8 cellular contexts compared by ENCODE assay signal in the genomic region with DNA sequence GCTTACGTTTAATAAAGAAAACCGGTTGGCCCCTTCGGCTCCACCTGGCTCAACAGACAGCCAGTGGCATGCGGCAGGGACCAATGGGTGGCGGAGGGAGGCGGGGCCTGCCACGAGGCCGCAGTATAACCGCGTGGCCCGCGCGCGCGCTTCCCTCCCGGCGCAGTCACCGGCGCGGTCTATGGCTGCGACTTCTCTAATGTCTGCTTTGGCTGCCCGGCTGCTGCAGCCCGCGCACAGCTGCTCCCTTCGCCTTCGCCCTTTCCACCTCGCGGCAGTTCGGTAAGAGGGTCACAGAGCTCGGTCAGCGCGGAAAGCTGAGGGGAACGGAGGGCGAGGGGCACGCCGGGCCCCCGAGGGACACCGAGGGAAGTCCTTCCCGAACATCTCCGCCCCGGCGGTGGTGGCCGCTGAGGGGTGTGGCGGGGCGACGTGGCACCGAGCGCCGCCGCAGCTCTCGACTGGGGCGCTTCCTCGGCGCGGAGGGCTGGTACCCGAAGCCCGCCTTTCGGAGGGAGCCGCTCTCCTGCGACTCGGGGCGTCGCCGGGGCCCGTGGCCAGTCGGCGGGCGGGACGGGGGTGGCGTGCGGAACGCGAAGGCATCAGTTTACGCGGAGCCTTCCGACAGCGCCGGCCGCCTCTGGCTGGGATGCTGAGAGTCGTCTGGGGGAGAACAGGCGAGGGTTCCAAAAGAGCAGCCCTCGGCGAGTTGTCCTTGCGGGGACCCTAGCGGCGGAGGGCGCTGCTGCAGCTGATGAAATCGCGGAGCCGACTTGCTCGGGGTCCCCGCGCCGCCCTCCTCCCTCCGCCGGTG. TPM values are rescaled to one million over a fixed set of nuclear protein-coding genes. Genes with fewer than 3 reads are reported as not detected.
A peak's percentile ranks its signal among the peaks of the same experiment; 100 is the strongest.
DNase-seq lines count a peak whose midpoint lies in the region; ATAC-seq and TF ChIP-seq lines count a peak whose summit lies in the region.

MTHFD2 (plus strand) TSS at position 155 of the 814 bp plus-strand sequence; CDS start at position 182, 27 bp downstream.

- H3F3A ChIP-seq in SK-N-SH (replicated peaks; ENCODE audit: insufficient read depth): peaks cover 4% of the 10 kb centered on the region

- H3K9me3 ChIP-seq in SK-N-SH: no peaks in the 10 kb centered on the region
- H3K9me3 ChIP-seq in osteoblast (ENCODE audit: low read depth, low read length): no peaks in the 10 kb centered on the region
- H3K9me3 ChIP-seq in thoracic aorta: no peaks in the 10 kb centered on the region

- peak in 1 of 2 experiments; percentile 18; a peak in 1 of 4 replicates for TF ChIP-seq EP300 in SK-N-SH (IDR thresholded peaks at IDR 0.05; ENCODE audit: borderline replicate concordance in 1 of 2, low read depth in 1 of 2, low read length in 1 of 2)

- 2% methylated on average over 23 of the region's 96 CpGs for WGBS in SK-N-SH (ENCODE audit: low lambda C conversion rate)

- H3K9me2 ChIP-seq in SK-N-SH: no peaks in the 10 kb centered on the region

- H3K4me1 ChIP-seq in SK-N-SH (ENCODE audit: control insufficient read depth in 1 of 2, insufficient read depth in 2 of 2, low read depth in 1 of 2, low read length in 1 of 2): peaks cover 5 to 18% of the 10 kb centered on the region in 2 experiments; a peak in 3 of 4 replicates
- peaks cover 35% of the 10 kb centered on the region for H3K4me1 ChIP-seq in osteoblast (ENCODE audit: insufficient read depth, low read length)
- peaks cover 34 to 39% of the 10 kb centered on the region in 2 donors for H3K4me1 ChIP-seq in thoracic aorta (ENCODE audit: control insufficient read depth in 1 of 2, low read depth in 2 of 2)

- TF ChIP-seq CTCF in GM10266 (IDR thresholded peaks at IDR 0.05; ENCODE audit: control insufficient read depth, insufficient read depth, low read depth, missing control alignments) (peak; percentile 88), SK-N-SH (IDR thresholded peaks at IDR 0.05) (peak; percentile 73), osteoblast (IDR thresholded peaks at IDR 0.05; ENCODE audit: extremely low read depth, low read depth, low read length) (peak; percentile 67), thoracic aorta (IDR thresholded peaks at IDR 0.05) (peak; percentile 95)

- H3K36me3 ChIP-seq in SK-N-SH (replicated peaks in 1 of 2; ENCODE audit: control insufficient read depth in 1 of 2, insufficient read depth in 2 of 2, low read length in 1 of 2) (peaks cover 0 to 12% of the 10 kb centered on the region in 2 experiments), osteoblast (ENCODE audit: insufficient read depth, low read length) (peaks cover 4% of the 10 kb centered on the region), thoracic aorta (no peaks in the 10 kb centered on the region)

- H3K79me2 ChIP-seq in SK-N-SH (ENCODE audit: insufficient read depth) (peaks cover 46% of the 10 kb centered on the region), osteoblast (ENCODE audit: insufficient read depth, low read length) (peaks cover 41% of the 10 kb centered on the region)

- POLR2A ChIA-PET in SK-N-SH (lab: Yijun Ruan, JAX): interaction anchor here (1.0 to 2.8 kb wide), 11 partner anchors 9 to 370 kb away, joined by 3 to 24 read pairs (median 5); partner anchors contain the start of genes MOB1A and STAMBP

- peak; percentile 91 for ATAC-seq in HG02588 (IDR thresholded peaks at IDR 0.05; ENCODE audit: unreplicated experiment)
- peak; percentile 74 for ATAC-seq in thoracic aorta (ENCODE audit: insufficient number of reproducible peaks, low FRiP score, low read depth)

- peak; percentile 95 for DNase-seq in GM10266 (ENCODE audit: extremely low spot score)
- peak; percentile 98 for DNase-seq in NCI-H1048 (lab: John Stamatoyannopoulos, UW)
- DNase-seq in SK-N-SH: peak; percentile 95
- peak; percentile 94 for DNase-seq in activated naive CD4-positive, alpha-beta T cell treated with anti-CD3 and anti-CD28 coated beads, Interleukin-2, amount 50 U/mL, for 16 hours
- DNase-seq in glomerular endothelial cell (ENCODE audit: extremely low read depth, low read depth, low spot score): peak; percentile 89
- DNase-seq in osteoblast (ENCODE audit: insufficient read length, low spot score, missing footprints): peak; percentile 97
- peak; percentile 88 for DNase-seq in thoracic aorta (ENCODE audit: low spot score)

- H3K27me3 ChIP-seq in SK-N-SH (ENCODE audit: insufficient read depth) (no peaks in the 10 kb centered on the region), osteoblast (ENCODE audit: insufficient read depth, low read length) (no peaks in the 10 kb centered on the region), thoracic aorta (replicated peaks; ENCODE audit: insufficient read depth) (no peaks in the 10 kb centered on the region)

- CTCF ChIA-PET in SK-N-SH (lab: Yijun Ruan, JAX): interaction anchor here (0.6 to 2.3 kb wide), 21 partner anchors 9 to 376 kb away, joined by 3 to 9 read pairs (median 3); partner anchors contain the start of genes BOLA3, MOB1A and STAMBP

- peaks cover 45% of the 10 kb centered on the region for H4K20me1 ChIP-seq in SK-N-SH (ENCODE audit: insufficient read depth)
- H4K20me1 ChIP-seq in osteoblast (ENCODE audit: insufficient read depth, low read length): peaks cover 21% of the 10 kb centered on the region

- H3K4me3 ChIP-seq in SK-N-SH (ENCODE audit: low read depth in 2 of 2, low read length in 1 of 2): peak within 1 kb of the TSS; percentile 64 to 82
- peak within 1 kb of the TSS; percentile 98 for H3K4me3 ChIP-seq in osteoblast (ENCODE audit: insufficient read depth, low read length)
- H3K4me3 ChIP-seq in thoracic aorta: peak within 1 kb of the TSS; percentile 93

- H3K4me2 ChIP-seq in SK-N-SH (peak within 1 kb of the TSS; percentile 99), osteoblast (ENCODE audit: insufficient read depth, low read length) (peak within 1 kb of the TSS; percentile 94)

- H2AFZ ChIP-seq in SK-N-SH (ENCODE audit: low read depth) (peak within 1 kb of the TSS; percentile 80), osteoblast (ENCODE audit: low read length) (peak within 1 kb of the TSS; percentile 76)

- TF ChIP-seq RAD21 in SK-N-SH (IDR thresholded peaks at IDR 0.05; ENCODE audit: low read length): peak; percentile 49

- H3K27ac ChIP-seq in SK-N-SH (ENCODE audit: low read depth in 2 of 2, low read length in 1 of 2) (peak within 1 kb of the TSS; percentile 86 to 97), osteoblast (ENCODE audit: low read depth, low read length) (peak within 1 kb of the TSS; percentile 95), thoracic aorta (peak within 1 kb of the TSS; percentile 93 to 99)

- H3K9ac ChIP-seq in SK-N-SH: peak within 1 kb of the TSS; percentile 99

TF ChIP-seq in SK-N-SH, 30 proteins besides CTCF, POLR2A, EP300 and RAD21 (continues in another document):
- peak; percentile 37; the same call in 1 of the 2 replicates for TF ChIP-seq RCOR1 (IDR thresholded peaks at IDR 0.05; ENCODE audit: low read length)
- TF ChIP-seq, protein P1, sequence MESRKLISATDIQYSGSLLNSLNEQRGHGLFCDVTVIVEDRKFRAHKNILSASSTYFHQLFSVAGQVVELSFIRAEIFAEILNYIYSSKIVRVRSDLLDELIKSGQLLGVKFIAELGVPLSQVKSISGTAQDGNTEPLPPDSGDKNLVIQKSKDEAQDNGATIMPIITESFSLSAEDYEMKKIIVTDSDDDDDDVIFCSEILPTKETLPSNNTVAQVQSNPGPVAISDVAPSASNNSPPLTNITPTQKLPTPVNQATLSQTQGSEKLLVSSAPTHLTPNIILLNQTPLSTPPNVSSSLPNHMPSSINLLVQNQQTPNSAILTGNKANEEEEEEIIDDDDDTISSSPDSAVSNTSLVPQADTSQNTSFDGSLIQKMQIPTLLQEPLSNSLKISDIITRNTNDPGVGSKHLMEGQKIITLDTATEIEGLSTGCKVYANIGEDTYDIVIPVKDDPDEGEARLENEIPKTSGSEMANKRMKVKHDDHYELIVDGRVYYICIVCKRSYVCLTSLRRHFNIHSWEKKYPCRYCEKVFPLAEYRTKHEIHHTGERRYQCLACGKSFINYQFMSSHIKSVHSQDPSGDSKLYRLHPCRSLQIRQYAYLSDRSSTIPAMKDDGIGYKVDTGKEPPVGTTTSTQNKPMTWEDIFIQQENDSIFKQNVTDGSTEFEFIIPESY (IDR thresholded peaks at IDR 0.05; ENCODE audit: borderline replicate concordance, low read depth): 0 out of 2 replicates have a peak, but pooled peaks have one; percentile 35
- TF ChIP-seq, protein P2, sequence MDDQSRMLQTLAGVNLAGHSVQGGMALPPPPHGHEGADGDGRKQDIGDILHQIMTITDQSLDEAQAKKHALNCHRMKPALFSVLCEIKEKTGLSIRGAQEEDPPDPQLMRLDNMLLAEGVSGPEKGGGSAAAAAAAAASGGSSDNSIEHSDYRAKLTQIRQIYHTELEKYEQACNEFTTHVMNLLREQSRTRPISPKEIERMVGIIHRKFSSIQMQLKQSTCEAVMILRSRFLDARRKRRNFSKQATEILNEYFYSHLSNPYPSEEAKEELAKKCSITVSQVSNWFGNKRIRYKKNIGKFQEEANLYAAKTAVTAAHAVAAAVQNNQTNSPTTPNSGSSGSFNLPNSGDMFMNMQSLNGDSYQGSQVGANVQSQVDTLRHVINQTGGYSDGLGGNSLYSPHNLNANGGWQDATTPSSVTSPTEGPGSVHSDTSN (IDR thresholded peaks at IDR 0.05): peak; percentile 96
- TF ChIP-seq EZH2phosphoT487 (IDR thresholded peaks at IDR 0.05; ENCODE audit: borderline replicate concordance, low read depth): no peak
- no peak for TF ChIP-seq RFX5 (IDR thresholded peaks at IDR 0.05; ENCODE audit: low read length)
- TF ChIP-seq NFIC (IDR thresholded peaks at IDR 0.05; ENCODE audit: borderline replicate concordance): 0 out of 2 replicates have a peak, but pooled peaks have one; percentile 12
- no peak for TF ChIP-seq JUND (IDR thresholded peaks at IDR 0.05)
- no peak; the same call in 1 of the 2 replicates for TF ChIP-seq GABPA (IDR thresholded peaks at IDR 0.05; ENCODE audit: low read depth)
- TF ChIP-seq MEF2A (IDR thresholded peaks at IDR 0.05; ENCODE audit: borderline replicate concordance, low read depth): no peak
- peak; percentile 93 for TF ChIP-seq MXI1 (IDR thresholded peaks at IDR 0.05; ENCODE audit: low read depth, low read length)
- TF ChIP-seq CHD2 (IDR thresholded peaks at IDR 0.05; ENCODE audit: low read length, partially characterized antibody): peak; percentile 81
- TF ChIP-seq GATA2 (CRISPR knock-in tag; IDR thresholded peaks at IDR 0.05): peak; percentile 21; the same call in 1 of the 2 replicates
- no peak for TF ChIP-seq FOXM1 (IDR thresholded peaks at IDR 0.05; ENCODE audit: low read depth)
- no peak for TF ChIP-seq ELF1 (IDR thresholded peaks at IDR 0.05)
- TF ChIP-seq TCF12 (IDR thresholded peaks at IDR 0.05): 0 out of 2 replicates have a peak, but pooled peaks have one; percentile 7
- TF ChIP-seq TEAD4 (IDR thresholded peaks at IDR 0.05; ENCODE audit: borderline replicate concordance, insufficient read depth): no peak
- no peak for TF ChIP-seq FOSL2 (IDR thresholded peaks at IDR 0.05; ENCODE audit: borderline replicate concordance, low read depth)

RNA-seq across cellular contexts. Expression of gene MTHFD2, which starts in this region (rescaled TPM):
- polyA plus RNA-seq in SK-N-SH (2012; rRNA removed): 68.6 and 82.6 TPM in 2 replicates
- 75.5 and 88.9 TPM in 2 replicates for polyA plus RNA-seq in SK-N-SH (2012; cell fraction: cytosol; rRNA removed)
- 67.4 and 69.4 TPM in 2 replicates for polyA plus RNA-seq in SK-N-SH (2012; cell fraction: nucleus; rRNA removed)
- total RNA-seq in glomerular endothelial cell (33.7 and 48.5 TPM in 2 replicates), osteoblast (261 and 268 TPM in 2 replicates), thoracic aorta (100 to 1,000 TPM in 1 of 2 donors, 10 to 100 TPM in 1; 93.3 to 216 TPM)

Comparison
In these comparisons a context has a peak if more than half of its experiments do, and no peak if none do; other contexts are left out.
1. Peak in every context shown above with its lines: DNase-seq, ATAC-seq, H3K4me3 ChIP-seq and H3K27ac ChIP-seq.